In the genomic region with DNA sequence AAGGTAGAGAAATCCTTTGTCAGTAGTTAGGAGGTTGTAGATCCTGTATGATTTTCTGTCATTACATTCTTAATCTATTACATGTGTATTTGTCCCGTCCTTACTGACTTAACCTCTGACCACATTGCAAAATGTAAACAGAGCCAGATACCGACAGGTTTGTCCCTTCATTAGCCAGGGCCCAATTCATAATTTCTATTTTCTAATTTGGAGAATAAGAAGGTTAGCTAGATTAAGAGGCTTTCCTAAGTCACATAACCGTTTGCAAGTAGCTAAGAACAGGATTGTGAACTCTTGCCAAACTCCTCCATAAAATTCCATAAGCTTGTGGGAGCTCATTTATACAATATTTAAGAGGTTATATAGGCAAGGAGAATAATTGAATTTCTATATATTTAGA, we compare ENCODE assay signal across 1 cellular context.
A peak's percentile ranks its signal among the peaks of the same experiment; 100 is the strongest.
TF ChIP-seq lines count a peak whose summit lies in the region.

No MANE protein-coding gene starts in this region.

TF ChIP-seq in HepG2, 621 proteins besides CTCF, POLR2A, EP300 and RAD21 (continued from another document and continues in another):
- TF ChIP-seq, protein P1, sequence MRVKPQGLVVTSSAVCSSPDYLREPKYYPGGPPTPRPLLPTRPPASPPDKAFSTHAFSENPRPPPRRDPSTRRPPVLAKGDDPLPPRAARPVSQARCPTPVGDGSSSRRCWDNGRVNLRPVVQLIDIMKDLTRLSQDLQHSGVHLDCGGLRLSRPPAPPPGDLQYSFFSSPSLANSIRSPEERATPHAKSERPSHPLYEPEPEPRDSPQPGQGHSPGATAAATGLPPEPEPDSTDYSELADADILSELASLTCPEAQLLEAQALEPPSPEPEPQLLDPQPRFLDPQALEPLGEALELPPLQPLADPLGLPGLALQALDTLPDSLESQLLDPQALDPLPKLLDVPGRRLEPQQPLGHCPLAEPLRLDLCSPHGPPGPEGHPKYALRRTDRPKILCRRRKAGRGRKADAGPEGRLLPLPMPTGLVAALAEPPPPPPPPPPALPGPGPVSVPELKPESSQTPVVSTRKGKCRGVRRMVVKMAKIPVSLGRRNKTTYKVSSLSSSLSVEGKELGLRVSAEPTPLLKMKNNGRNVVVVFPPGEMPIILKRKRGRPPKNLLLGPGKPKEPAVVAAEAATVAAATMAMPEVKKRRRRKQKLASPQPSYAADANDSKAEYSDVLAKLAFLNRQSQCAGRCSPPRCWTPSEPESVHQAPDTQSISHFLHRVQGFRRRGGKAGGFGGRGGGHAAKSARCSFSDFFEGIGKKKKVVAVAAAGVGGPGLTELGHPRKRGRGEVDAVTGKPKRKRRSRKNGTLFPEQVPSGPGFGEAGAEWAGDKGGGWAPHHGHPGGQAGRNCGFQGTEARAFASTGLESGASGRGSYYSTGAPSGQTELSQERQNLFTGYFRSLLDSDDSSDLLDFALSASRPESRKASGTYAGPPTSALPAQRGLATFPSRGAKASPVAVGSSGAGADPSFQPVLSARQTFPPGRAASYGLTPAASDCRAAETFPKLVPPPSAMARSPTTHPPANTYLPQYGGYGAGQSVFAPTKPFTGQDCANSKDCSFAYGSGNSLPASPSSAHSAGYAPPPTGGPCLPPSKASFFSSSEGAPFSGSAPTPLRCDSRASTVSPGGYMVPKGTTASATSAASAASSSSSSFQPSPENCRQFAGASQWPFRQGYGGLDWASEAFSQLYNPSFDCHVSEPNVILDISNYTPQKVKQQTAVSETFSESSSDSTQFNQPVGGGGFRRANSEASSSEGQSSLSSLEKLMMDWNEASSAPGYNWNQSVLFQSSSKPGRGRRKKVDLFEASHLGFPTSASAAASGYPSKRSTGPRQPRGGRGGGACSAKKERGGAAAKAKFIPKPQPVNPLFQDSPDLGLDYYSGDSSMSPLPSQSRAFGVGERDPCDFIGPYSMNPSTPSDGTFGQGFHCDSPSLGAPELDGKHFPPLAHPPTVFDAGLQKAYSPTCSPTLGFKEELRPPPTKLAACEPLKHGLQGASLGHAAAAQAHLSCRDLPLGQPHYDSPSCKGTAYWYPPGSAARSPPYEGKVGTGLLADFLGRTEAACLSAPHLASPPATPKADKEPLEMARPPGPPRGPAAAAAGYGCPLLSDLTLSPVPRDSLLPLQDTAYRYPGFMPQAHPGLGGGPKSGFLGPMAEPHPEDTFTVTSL (CRISPR knock-in tag; IDR thresholded peaks at IDR 0.05; ENCODE audit: borderline replicate concordance) = peak; percentile 34; the same call in 1 of the 2 replicates
- TF ChIP-seq, protein P2, sequence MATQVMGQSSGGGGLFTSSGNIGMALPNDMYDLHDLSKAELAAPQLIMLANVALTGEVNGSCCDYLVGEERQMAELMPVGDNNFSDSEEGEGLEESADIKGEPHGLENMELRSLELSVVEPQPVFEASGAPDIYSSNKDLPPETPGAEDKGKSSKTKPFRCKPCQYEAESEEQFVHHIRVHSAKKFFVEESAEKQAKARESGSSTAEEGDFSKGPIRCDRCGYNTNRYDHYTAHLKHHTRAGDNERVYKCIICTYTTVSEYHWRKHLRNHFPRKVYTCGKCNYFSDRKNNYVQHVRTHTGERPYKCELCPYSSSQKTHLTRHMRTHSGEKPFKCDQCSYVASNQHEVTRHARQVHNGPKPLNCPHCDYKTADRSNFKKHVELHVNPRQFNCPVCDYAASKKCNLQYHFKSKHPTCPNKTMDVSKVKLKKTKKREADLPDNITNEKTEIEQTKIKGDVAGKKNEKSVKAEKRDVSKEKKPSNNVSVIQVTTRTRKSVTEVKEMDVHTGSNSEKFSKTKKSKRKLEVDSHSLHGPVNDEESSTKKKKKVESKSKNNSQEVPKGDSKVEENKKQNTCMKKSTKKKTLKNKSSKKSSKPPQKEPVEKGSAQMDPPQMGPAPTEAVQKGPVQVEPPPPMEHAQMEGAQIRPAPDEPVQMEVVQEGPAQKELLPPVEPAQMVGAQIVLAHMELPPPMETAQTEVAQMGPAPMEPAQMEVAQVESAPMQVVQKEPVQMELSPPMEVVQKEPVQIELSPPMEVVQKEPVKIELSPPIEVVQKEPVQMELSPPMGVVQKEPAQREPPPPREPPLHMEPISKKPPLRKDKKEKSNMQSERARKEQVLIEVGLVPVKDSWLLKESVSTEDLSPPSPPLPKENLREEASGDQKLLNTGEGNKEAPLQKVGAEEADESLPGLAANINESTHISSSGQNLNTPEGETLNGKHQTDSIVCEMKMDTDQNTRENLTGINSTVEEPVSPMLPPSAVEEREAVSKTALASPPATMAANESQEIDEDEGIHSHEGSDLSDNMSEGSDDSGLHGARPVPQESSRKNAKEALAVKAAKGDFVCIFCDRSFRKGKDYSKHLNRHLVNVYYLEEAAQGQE (IDR thresholded peaks at IDR 0.05; ENCODE audit: borderline replicate concordance in 1 of 2, low read depth in 1 of 2, low read length in 2 of 2) = 0 out of 4 replicates have a peak, but pooled peaks of 1 of the 2 experiments have one; percentile 9
- TF ChIP-seq, protein P3, sequence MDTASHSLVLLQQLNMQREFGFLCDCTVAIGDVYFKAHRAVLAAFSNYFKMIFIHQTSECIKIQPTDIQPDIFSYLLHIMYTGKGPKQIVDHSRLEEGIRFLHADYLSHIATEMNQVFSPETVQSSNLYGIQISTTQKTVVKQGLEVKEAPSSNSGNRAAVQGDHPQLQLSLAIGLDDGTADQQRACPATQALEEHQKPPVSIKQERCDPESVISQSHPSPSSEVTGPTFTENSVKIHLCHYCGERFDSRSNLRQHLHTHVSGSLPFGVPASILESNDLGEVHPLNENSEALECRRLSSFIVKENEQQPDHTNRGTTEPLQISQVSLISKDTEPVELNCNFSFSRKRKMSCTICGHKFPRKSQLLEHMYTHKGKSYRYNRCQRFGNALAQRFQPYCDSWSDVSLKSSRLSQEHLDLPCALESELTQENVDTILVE (CRISPR knock-in tag; IDR thresholded peaks at IDR 0.05) = 0 out of 2 replicates have a peak, but pooled peaks have one; percentile 34
- peak; percentile 46; the same call in 1 of the 2 replicates for TF ChIP-seq KDM5A (IDR thresholded peaks at IDR 0.05; ENCODE audit: borderline replicate concordance, low read length)
- TF ChIP-seq, protein P4, sequence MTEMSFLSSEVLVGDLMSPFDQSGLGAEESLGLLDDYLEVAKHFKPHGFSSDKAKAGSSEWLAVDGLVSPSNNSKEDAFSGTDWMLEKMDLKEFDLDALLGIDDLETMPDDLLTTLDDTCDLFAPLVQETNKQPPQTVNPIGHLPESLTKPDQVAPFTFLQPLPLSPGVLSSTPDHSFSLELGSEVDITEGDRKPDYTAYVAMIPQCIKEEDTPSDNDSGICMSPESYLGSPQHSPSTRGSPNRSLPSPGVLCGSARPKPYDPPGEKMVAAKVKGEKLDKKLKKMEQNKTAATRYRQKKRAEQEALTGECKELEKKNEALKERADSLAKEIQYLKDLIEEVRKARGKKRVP (CRISPR knock-in tag; IDR thresholded peaks at IDR 0.05) = peak in 1 of 2 experiments; percentile 65; a peak in 2 of 4 replicates
- no peak; the same call in 1 of the 2 replicates for TF ChIP-seq ZBTB20 (CRISPR knock-in tag; IDR thresholded peaks at IDR 0.05; ENCODE audit: borderline replicate concordance, low read depth)
- TF ChIP-seq GATA4 (IDR thresholded peaks at IDR 0.05; ENCODE audit: borderline replicate concordance, low read depth) = 0 out of 2 replicates have a peak, but pooled peaks have one; percentile 27
- TF ChIP-seq, protein P5, sequence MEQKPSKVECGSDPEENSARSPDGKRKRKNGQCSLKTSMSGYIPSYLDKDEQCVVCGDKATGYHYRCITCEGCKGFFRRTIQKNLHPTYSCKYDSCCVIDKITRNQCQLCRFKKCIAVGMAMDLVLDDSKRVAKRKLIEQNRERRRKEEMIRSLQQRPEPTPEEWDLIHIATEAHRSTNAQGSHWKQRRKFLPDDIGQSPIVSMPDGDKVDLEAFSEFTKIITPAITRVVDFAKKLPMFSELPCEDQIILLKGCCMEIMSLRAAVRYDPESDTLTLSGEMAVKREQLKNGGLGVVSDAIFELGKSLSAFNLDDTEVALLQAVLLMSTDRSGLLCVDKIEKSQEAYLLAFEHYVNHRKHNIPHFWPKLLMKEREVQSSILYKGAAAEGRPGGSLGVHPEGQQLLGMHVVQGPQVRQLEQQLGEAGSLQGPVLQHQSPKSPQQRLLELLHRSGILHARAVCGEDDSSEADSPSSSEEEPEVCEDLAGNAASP (CRISPR knock-in tag; IDR thresholded peaks at IDR 0.05; ENCODE audit: borderline replicate concordance) = peak; percentile 49; the same call in 1 of the 2 replicates
- peak; percentile 38; the same call in 1 of the 2 replicates for TF ChIP-seq NR2C2 (CRISPR knock-in tag; IDR thresholded peaks at IDR 0.05; ENCODE audit: borderline replicate concordance)
- TF ChIP-seq GATAD2A (CRISPR knock-in tag; IDR thresholded peaks at IDR 0.05) = peak; percentile 93
- TF ChIP-seq, protein P6, sequence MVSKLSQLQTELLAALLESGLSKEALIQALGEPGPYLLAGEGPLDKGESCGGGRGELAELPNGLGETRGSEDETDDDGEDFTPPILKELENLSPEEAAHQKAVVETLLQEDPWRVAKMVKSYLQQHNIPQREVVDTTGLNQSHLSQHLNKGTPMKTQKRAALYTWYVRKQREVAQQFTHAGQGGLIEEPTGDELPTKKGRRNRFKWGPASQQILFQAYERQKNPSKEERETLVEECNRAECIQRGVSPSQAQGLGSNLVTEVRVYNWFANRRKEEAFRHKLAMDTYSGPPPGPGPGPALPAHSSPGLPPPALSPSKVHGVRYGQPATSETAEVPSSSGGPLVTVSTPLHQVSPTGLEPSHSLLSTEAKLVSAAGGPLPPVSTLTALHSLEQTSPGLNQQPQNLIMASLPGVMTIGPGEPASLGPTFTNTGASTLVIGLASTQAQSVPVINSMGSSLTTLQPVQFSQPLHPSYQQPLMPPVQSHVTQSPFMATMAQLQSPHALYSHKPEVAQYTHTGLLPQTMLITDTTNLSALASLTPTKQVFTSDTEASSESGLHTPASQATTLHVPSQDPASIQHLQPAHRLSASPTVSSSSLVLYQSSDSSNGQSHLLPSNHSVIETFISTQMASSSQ (IDR thresholded peaks at IDR 0.05; ENCODE audit: low read depth) = peak; percentile 87
- TF ChIP-seq, protein P6 (CRISPR knock-in tag; IDR thresholded peaks at IDR 0.05; ENCODE audit: borderline replicate concordance) = no peak; the same call in 1 of the 2 replicates
- TF ChIP-seq HHEX (CRISPR knock-in tag; IDR thresholded peaks at IDR 0.05) = 0 out of 2 replicates have a peak, but pooled peaks have one; percentile 38
- TF ChIP-seq GFI1 (CRISPR knock-in tag; IDR thresholded peaks at IDR 0.05; ENCODE audit: borderline replicate concordance) = peak; percentile 44; the same call in 1 of the 2 replicates
- TF ChIP-seq ELF3 (CRISPR knock-in tag; IDR thresholded peaks at IDR 0.05) = peak; percentile 46; the same call in 1 of the 2 replicates
- peak; percentile 50; the same call in 1 of the 2 replicates for TF ChIP-seq JUND (CRISPR knock-in tag; IDR thresholded peaks at IDR 0.05)
- TF ChIP-seq, protein P7, sequence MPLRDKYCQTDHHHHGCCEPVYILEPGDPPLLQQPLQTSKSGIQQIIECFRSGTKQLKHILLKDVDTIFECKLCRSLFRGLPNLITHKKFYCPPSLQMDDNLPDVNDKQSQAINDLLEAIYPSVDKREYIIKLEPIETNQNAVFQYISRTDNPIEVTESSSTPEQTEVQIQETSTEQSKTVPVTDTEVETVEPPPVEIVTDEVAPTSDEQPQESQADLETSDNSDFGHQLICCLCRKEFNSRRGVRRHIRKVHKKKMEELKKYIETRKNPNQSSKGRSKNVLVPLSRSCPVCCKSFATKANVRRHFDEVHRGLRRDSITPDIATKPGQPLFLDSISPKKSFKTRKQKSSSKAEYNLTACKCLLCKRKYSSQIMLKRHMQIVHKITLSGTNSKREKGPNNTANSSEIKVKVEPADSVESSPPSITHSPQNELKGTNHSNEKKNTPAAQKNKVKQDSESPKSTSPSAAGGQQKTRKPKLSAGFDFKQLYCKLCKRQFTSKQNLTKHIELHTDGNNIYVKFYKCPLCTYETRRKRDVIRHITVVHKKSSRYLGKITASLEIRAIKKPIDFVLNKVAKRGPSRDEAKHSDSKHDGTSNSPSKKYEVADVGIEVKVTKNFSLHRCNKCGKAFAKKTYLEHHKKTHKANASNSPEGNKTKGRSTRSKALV (CRISPR knock-in tag; IDR thresholded peaks at IDR 0.05) = no peak
- TF ChIP-seq SIX1 (CRISPR knock-in tag; IDR thresholded peaks at IDR 0.05; ENCODE audit: borderline replicate concordance) = peak; percentile 41; the same call in 1 of the 2 replicates
- TF ChIP-seq ISL2 (CRISPR knock-in tag; IDR thresholded peaks at IDR 0.05) = peak; percentile 59; the same call in 1 of the 2 replicates
- 0 out of 2 replicates have a peak, but pooled peaks have one; percentile 50 for TF ChIP-seq HMG20B (CRISPR knock-in tag; conservative IDR thresholded peaks at IDR 0.05)
- TF ChIP-seq SIX4 (CRISPR knock-in tag; IDR thresholded peaks at IDR 0.05) = peak; percentile 80
- TF ChIP-seq TCF7 (IDR thresholded peaks at IDR 0.05; ENCODE audit: low read depth) = peak; percentile 59; the same call in 1 of the 2 replicates
- TF ChIP-seq ZNF121 (CRISPR knock-in tag; IDR thresholded peaks at IDR 0.05) = peak; percentile 40; the same call in 1 of the 2 replicates
- TF ChIP-seq NCOA2 (CRISPR knock-in tag; IDR thresholded peaks at IDR 0.05) = peak; percentile 83
- peak; percentile 89 for TF ChIP-seq CEBPG (CRISPR knock-in tag; IDR thresholded peaks at IDR 0.05)
- 0 out of 2 replicates have a peak, but pooled peaks have one; percentile 55 for TF ChIP-seq ZFP1 (CRISPR knock-in tag; IDR thresholded peaks at IDR 0.05)
- peak; percentile 81 for TF ChIP-seq HMG20A (CRISPR knock-in tag; IDR thresholded peaks at IDR 0.05; ENCODE audit: borderline replicate concordance)
- peak; percentile 69 for TF ChIP-seq ASH2L (IDR thresholded peaks at IDR 0.05; ENCODE audit: insufficient read length, low read depth, low read length)
- TF ChIP-seq DNMT1 (CRISPR knock-in tag; IDR thresholded peaks at IDR 0.05) = no peak
- TF ChIP-seq ZSCAN12 (CRISPR knock-in tag; IDR thresholded peaks at IDR 0.05) = no peak
- TF ChIP-seq ONECUT2 (CRISPR knock-in tag; IDR thresholded peaks at IDR 0.05) = 0 out of 2 replicates have a peak, but pooled peaks have one; percentile 61
- TF ChIP-seq, protein P8, sequence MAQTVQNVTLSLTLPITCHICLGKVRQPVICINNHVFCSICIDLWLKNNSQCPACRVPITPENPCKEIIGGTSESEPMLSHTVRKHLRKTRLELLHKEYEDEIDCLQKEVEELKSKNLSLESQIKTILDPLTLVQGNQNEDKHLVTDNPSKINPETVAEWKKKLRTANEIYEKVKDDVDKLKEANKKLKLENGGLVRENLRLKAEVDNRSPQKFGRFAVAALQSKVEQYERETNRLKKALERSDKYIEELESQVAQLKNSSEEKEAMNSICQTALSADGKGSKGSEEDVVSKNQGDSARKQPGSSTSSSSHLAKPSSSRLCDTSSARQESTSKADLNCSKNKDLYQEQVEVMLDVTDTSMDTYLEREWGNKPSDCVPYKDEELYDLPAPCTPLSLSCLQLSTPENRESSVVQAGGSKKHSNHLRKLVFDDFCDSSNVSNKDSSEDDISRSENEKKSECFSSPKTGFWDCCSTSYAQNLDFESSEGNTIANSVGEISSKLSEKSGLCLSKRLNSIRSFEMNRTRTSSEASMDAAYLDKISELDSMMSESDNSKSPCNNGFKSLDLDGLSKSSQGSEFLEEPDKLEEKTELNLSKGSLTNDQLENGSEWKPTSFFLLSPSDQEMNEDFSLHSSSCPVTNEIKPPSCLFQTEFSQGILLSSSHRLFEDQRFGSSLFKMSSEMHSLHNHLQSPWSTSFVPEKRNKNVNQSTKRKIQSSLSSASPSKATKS (CRISPR knock-in tag; IDR thresholded peaks at IDR 0.05) = no peak
